ENCODE assay signal across 20 cellular contexts in the genomic region with DNA sequence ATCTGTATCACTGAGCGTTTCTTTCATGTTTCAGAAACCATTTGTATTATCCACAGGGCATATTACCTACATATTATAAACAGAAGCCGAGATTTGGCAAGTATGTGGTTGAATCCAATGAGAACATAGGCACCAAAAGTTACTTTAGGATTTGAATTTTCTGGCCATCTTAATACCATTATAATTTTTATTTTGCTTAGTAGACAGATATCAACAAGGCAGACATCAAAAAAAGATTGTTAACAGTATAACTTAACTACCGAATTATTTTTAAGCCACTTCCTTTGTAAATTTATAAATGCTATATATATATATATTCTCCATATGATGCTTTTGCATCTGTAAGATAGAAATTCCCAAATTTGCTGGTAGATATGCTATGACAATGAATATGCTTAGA. TPM values are rescaled to one million over a fixed set of nuclear protein-coding genes. Genes with fewer than 3 reads are reported as not detected.
A peak's percentile ranks its signal among the peaks of the same experiment; 100 is the strongest.
DNase-seq lines count a peak whose midpoint lies in the region; ATAC-seq, FAIRE-seq and TF ChIP-seq lines count a peak whose summit lies in the region.
"Had no signal": no experiment of that assay in that cellular context is flagged by ENCODE, and none has a peak within 500 bp of the region (broad histone marks: within the 10 kb centered on the region; RNA-seq: fewer than 3 reads in every experiment).

No MANE protein-coding gene starts in this region.

- TF ChIP-seq CTCF in HepG2 (CRISPR knock-in tag; IDR thresholded peaks at IDR 0.05) (no peak), right lobe of liver (IDR thresholded peaks at IDR 0.05) (no peak), neural crest cell (conservative IDR thresholded peaks at IDR 0.05) (no peak), vagina (IDR thresholded peaks at IDR 0.05) (no peak)

- in situ Hi-C loops in HepG2 (cut with HindIII; ENCODE audit: extremely low pct_ligation_motif_present, low pct_unique_long_range_greater_than_20kb): no loop called here

- H3K27me3 ChIP-seq in HepG2 (ENCODE audit: control insufficient read depth in 1 of 2, insufficient read depth in 2 of 2, low read length in 2 of 2) (no peaks in the 10 kb centered on the region), right lobe of liver (no peaks in the 10 kb centered on the region), endocrine pancreas (ENCODE audit: control insufficient read depth, insufficient read depth, low read length) (no peaks in the 10 kb centered on the region), vagina (no peaks in the 10 kb centered on the region)

- no peak for ATAC-seq in HepG2
- no peak for ATAC-seq in right lobe of liver
- ATAC-seq in T-cell (replicated peaks in 1 of 4): no peak
- ATAC-seq: Panc1 had no signal

- TF ChIP-seq EP300 in HepG2 (IDR thresholded peaks at IDR 0.05; ENCODE audit: low read depth in 2 of 2, low read length in 2 of 2) (no peak), HepG2 (CRISPR knock-in tag; IDR thresholded peaks at IDR 0.05; ENCODE audit: borderline replicate concordance) (no peak)

- CTCF ChIA-PET in HepG2 (lab: Yijun Ruan, JAX; ENCODE audit: low intra/inter-chr PET ratio, low total read pairs): no interaction called here
- CTCF ChIA-PET in T-cell (lab: Charles Lee): no interaction called here

- no peak for TF ChIP-seq POLR2A in HepG2 (IDR thresholded peaks at IDR 0.05; ENCODE audit: insufficient read depth in 1 of 2, low read depth in 2 of 2, low read length in 2 of 2)
- TF ChIP-seq POLR2A in right lobe of liver (IDR thresholded peaks at IDR 0.05): no peak
- no peak for TF ChIP-seq POLR2A in vagina (IDR thresholded peaks at IDR 0.05)

- H3K4me1 ChIP-seq in HepG2 (ENCODE audit: insufficient read depth, low read length): no peaks in the 10 kb centered on the region
- no peaks in the 10 kb centered on the region for H3K4me1 ChIP-seq in right lobe of liver
- H3K4me1 ChIP-seq in endocrine pancreas (ENCODE audit: control insufficient read depth, insufficient read depth, low read length): no peaks in the 10 kb centered on the region
- H3K4me1 ChIP-seq in vagina: peaks cover 14% of the 10 kb centered on the region

- H3K36me3 Mint-ChIP-seq in neural crest cell (ENCODE audit: low read depth) (no peaks in the 10 kb centered on the region), T-cell (no peaks in the 10 kb centered on the region)

- no peaks in the 10 kb centered on the region for H4K20me1 ChIP-seq in HepG2 (ENCODE audit: insufficient read depth, low read length)

- H3K4me3 Mint-ChIP-seq in neural crest cell: peak overlapping the region; percentile 78
- peak overlapping the region in 1 of 3 donors; percentile 61 for H3K4me3 Mint-ChIP-seq in T-cell

- H3K9ac ChIP-seq in HepG2 (ENCODE audit: insufficient read depth, low read depth, low read length): no peak overlapping the region
- H3K9ac ChIP-seq in endocrine pancreas (ENCODE audit: control insufficient read depth, insufficient read depth, low read length): no peak overlapping the region
- H3K9ac ChIP-seq: KMS-11 had no signal

- intact Hi-C loops in HepG2 (cut with micrococcal nuclease; ENCODE audit: unreplicated experiment) (no loop called here), right lobe of liver (cut with DNase I) (no loop called here), vagina (cut with DNase I) (no loop called here)

- H3K27ac Mint-ChIP-seq in neural crest cell (ENCODE audit: unreplicated experiment) (no peak overlapping the region), T-cell (no peak overlapping the region)

- no peak overlapping the region for H3K4me2 ChIP-seq in HepG2 (ENCODE audit: low read depth, low read length)

- BruUV-seq in HepG2 (replicated peaks; lab: Mats Ljungman, UMichigan): no TSS peak

- TF ChIP-seq RAD21 in HepG2 (CRISPR knock-in tag; IDR thresholded peaks at IDR 0.05): no peak

- H3K27ac ChIP-seq in HepG2 (ENCODE audit: extremely low read length, insufficient read depth, low read length) (no peak overlapping the region), right lobe of liver (no peak overlapping the region), vagina (peak overlapping the region; percentile 94)
- H3K27ac ChIP-seq: C4-2B, KMS-11 had no signal

- H3K36me3 ChIP-seq in HepG2 (replicated peaks in 1 of 2; ENCODE audit: control insufficient read depth in 1 of 2, insufficient read depth in 2 of 2, low read length in 2 of 2): no peaks in the 10 kb centered on the region
- no peaks in the 10 kb centered on the region for H3K36me3 ChIP-seq in right lobe of liver
- no peaks in the 10 kb centered on the region for H3K36me3 ChIP-seq in endocrine pancreas (ENCODE audit: control insufficient read depth, insufficient read depth, low read length)
- H3K36me3 ChIP-seq in vagina: no peaks in the 10 kb centered on the region

- POLR2A ChIA-PET in HepG2 (lab: Yijun Ruan, JAX) (no interaction called here), T-cell (lab: Charles Lee) (no interaction called here)

- no peak for DNase-seq in HepG2 (ENCODE audit: low spot score)
- no peak for DNase-seq in right lobe of liver
- no peak for DNase-seq in neural crest cell (ENCODE audit: low read depth, low spot score)
- no peak for DNase-seq in vagina (ENCODE audit: extremely low spot score in 2 of 2)
- DNase-seq in occipital lobe (lab: John Stamatoyannopoulos, UW): no peak
- no peak for DNase-seq in NCI-H1436 (lab: John Stamatoyannopoulos, UW)
- DNase-seq in T-cell: no peak
- DNase-seq: DMS53, GOT3, MM.1S, NCI-H1105, NCI-H187, NCI-H2171, NCI-H82, Right ventricle myocardium superior had no signal

- H3K27me3 Mint-ChIP-seq in neural crest cell (ENCODE audit: low read depth): peaks cover 5% of the 10 kb centered on the region
- peaks cover 23 to 29% of the 10 kb centered on the region in 2 donors for H3K27me3 Mint-ChIP-seq in T-cell

- H3K9me3 Mint-ChIP-seq in neural crest cell: no peaks in the 10 kb centered on the region
- H3K9me3 Mint-ChIP-seq in T-cell: no peaks in the 10 kb centered on the region

- H3K4me3 ChIP-seq in HepG2 (replicated peaks in 1 of 3; ENCODE audit: insufficient read depth in 1 of 3, low read depth in 2 of 3, low read length in 3 of 3) (no peak overlapping the region), right lobe of liver (no peak overlapping the region), endocrine pancreas (ENCODE audit: control insufficient read depth, insufficient read depth, low read length) (peak overlapping the region; percentile 62), vagina (no peak overlapping the region)

- no peaks in the 10 kb centered on the region for H3K79me2 ChIP-seq in HepG2 (ENCODE audit: insufficient read depth, low read length)

- H3K9me3 ChIP-seq in HepG2 (ENCODE audit: low read length) (no peaks in the 10 kb centered on the region), right lobe of liver (no peaks in the 10 kb centered on the region), endocrine pancreas (ENCODE audit: control insufficient read depth, low read length) (no peaks in the 10 kb centered on the region), vagina (no peaks in the 10 kb centered on the region)

- no peak overlapping the region for H2AFZ ChIP-seq in HepG2 (ENCODE audit: low read length)

- FAIRE-seq in HepG2 (lab: Jason Lieb, UNC): no peak
- FAIRE-seq: A204.1 had no signal

- peaks cover 11% of the 10 kb centered on the region for H3K4me1 Mint-ChIP-seq in neural crest cell
- peaks cover 0 to 7% (median 6%) of the 10 kb centered on the region in 3 donors for H3K4me1 Mint-ChIP-seq in T-cell

- 3% methylated on average over 3 of the region's 3 CpGs for WGBS in HepG2 (ENCODE audit: low lambda C conversion rate)
- 78% methylated on average over 3 of the region's 3 CpGs for whole genome bisulfite sequencing in right lobe of liver (ENCODE audit: insufficient coverage, low coverage, low lambda C conversion rate, missing lambda C conversion rate)

TF ChIP-seq in HepG2, 621 proteins besides CTCF, POLR2A, EP300 and RAD21:
- TF ChIP-seq MAFK (conservative IDR thresholded peaks at IDR 0.05 in 1 of 2, IDR thresholded peaks at IDR 0.05 in 1 of 2; ENCODE audit: low read length in 2 of 2) (peak; percentile 28 to 55; a peak in 2 of 4 replicates), ZFX (CRISPR knock-in tag; IDR thresholded peaks at IDR 0.05; ENCODE audit: low read depth) (no peak)

RNA-seq across cellular contexts. Expression of a gene that starts 2.2 kb away (rescaled TPM):
- total RNA-seq in HepG2 (2016; rRNA removed; fragmentation: Illumina TruSeq; extraction: Trizol): not detected in 2 replicates
- not detected in 2 replicates for total RNA-seq in HepG2 (2016; cell fraction: cytosol; rRNA removed; fragmentation: Illumina TruSeq; extraction: Trizol; ENCODE audit: low read depth)
- not detected in 2 replicates for total RNA-seq in HepG2 (2016; cell fraction: insoluble cytoplasmic fraction; rRNA removed; fragmentation: Illumina TruSeq; extraction: Trizol)
- not detected in 2 replicates for total RNA-seq in HepG2 (2016; cell fraction: membrane; rRNA removed; fragmentation: Illumina TruSeq; extraction: Trizol)
- not detected in 2 replicates for total RNA-seq in HepG2 (2016; cell fraction: nucleus; rRNA removed; fragmentation: Illumina TruSeq; extraction: Trizol)
- polyA plus RNA-seq in HepG2 (2011; rRNA removed): not detected in 2 replicates
- polyA plus RNA-seq in HepG2 (2011; cell fraction: cytosol; rRNA removed): not detected in 2 replicates
- polyA plus RNA-seq in HepG2 (2011; cell fraction: nucleus; rRNA removed): not detected in 2 replicates
- polyA plus RNA-seq in HepG2 (2012): not detected in 2 replicates
- not detected in 2 replicates for polyA plus RNA-seq in HepG2 (2016; cell fraction: cytosol; fragmentation: Illumina TruSeq; extraction: Trizol; ENCODE audit: low read depth)
- not detected in 2 replicates for polyA plus RNA-seq in HepG2 (2016; cell fraction: insoluble cytoplasmic fraction; fragmentation: Illumina TruSeq; extraction: Trizol; ENCODE audit: low read depth)
- not detected in 2 replicates for polyA plus RNA-seq in HepG2 (2016; cell fraction: membrane; fragmentation: Illumina TruSeq; extraction: Trizol; ENCODE audit: low read depth)
- polyA plus RNA-seq in HepG2 (2016; cell fraction: nucleus; fragmentation: Illumina TruSeq; extraction: Trizol; ENCODE audit: insufficient read depth, low read depth): not detected in 2 replicates
- not detected in 2 replicates for polyA minus RNA-seq in HepG2 (2011; rRNA and poly(A)+ RNA removed; ENCODE audit: low replicate concordance)
- not detected in 2 replicates for polyA minus RNA-seq in HepG2 (2011; cell fraction: cytosol; rRNA and poly(A)+ RNA removed)
- polyA minus RNA-seq in HepG2 (2011; cell fraction: nucleus; rRNA and poly(A)+ RNA removed): not detected in 2 replicates
- total RNA-seq in right lobe of liver: 1 to 10 TPM; 1.6 to 5.6 (median 3.9) TPM
- 6.1 and 6.7 TPM in 2 replicates for total RNA-seq in neural crest cell
- 22.8 TPM for total RNA-seq in vagina
- total RNA-seq in occipital lobe: 60.8 TPM
- total RNA-seq in T-cell: 1 to 10 TPM in 1 of 5 donors, under 1 TPM in 4; 0.09 to 1.1 (median 0.12) TPM
